ENCODE assay signal across 2 cellular contexts in genomic region chr20:37163832-37164554, GRCh38.
TF ChIP-seq lines count a peak whose summit lies in the region.

No MANE protein-coding gene starts in this region.

TF ChIP-seq in HepG2, 621 proteins besides CTCF, POLR2A, EP300 and RAD21:
- no peak for TF ChIP-seq ZNF550 (CRISPR knock-in tag; IDR thresholded peaks at IDR 0.05; ENCODE audit: borderline replicate concordance)
- TF ChIP-seq MAF1 (CRISPR knock-in tag; IDR thresholded peaks at IDR 0.05; ENCODE audit: borderline replicate concordance): no peak
- peak; percentile 99 for TF ChIP-seq PCBP2 (optimal IDR thresholded peaks at IDR 0.05; ENCODE audit: low read depth, low read length, poor library complexity, severe bottlenecking)
- TF ChIP-seq ZNF678 (CRISPR knock-in tag; IDR thresholded peaks at IDR 0.05): no peak
- 0 out of 2 replicates have a peak, but pooled peaks have one; percentile 43 for TF ChIP-seq PCBP1 (IDR thresholded peaks at IDR 0.05; ENCODE audit: borderline replicate concordance, low read depth, low read length)
- TF ChIP-seq FOXA1 (IDR thresholded peaks at IDR 0.05): peak; percentile 19; the same call in 1 of the 2 replicates
- no peak for TF ChIP-seq FOXA1 (CRISPR knock-in tag; IDR thresholded peaks at IDR 0.05)
- TF ChIP-seq, protein P1, sequence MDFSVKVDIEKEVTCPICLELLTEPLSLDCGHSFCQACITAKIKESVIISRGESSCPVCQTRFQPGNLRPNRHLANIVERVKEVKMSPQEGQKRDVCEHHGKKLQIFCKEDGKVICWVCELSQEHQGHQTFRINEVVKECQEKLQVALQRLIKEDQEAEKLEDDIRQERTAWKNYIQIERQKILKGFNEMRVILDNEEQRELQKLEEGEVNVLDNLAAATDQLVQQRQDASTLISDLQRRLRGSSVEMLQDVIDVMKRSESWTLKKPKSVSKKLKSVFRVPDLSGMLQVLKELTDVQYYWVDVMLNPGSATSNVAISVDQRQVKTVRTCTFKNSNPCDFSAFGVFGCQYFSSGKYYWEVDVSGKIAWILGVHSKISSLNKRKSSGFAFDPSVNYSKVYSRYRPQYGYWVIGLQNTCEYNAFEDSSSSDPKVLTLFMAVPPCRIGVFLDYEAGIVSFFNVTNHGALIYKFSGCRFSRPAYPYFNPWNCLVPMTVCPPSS (IDR thresholded peaks at IDR 0.05): 0 out of 2 replicates have a peak, but pooled peaks have one; percentile 10
- TF ChIP-seq RFX3 (CRISPR knock-in tag; IDR thresholded peaks at IDR 0.05): no peak
- TF ChIP-seq FOXJ3 (CRISPR knock-in tag; IDR thresholded peaks at IDR 0.05; ENCODE audit: borderline replicate concordance): no peak
- TF ChIP-seq, protein P2, sequence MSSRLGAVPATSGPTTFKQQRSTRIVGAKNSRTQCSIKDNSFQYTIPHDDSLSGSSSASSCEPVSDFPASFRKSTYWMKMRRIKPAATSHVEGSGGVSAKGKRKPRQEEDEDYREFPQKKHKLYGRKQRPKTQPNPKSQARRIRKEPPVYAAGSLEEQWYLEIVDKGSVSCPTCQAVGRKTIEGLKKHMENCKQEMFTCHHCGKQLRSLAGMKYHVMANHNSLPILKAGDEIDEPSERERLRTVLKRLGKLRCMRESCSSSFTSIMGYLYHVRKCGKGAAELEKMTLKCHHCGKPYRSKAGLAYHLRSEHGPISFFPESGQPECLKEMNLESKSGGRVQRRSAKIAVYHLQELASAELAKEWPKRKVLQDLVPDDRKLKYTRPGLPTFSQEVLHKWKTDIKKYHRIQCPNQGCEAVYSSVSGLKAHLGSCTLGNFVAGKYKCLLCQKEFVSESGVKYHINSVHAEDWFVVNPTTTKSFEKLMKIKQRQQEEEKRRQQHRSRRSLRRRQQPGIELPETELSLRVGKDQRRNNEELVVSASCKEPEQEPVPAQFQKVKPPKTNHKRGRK (CRISPR knock-in tag; IDR thresholded peaks at IDR 0.05): peak; percentile 93; the same call in 1 of the 2 replicates
- no peak for TF ChIP-seq FOXO1 (CRISPR knock-in tag; IDR thresholded peaks at IDR 0.05)
- TF ChIP-seq HNRNPK (IDR thresholded peaks at IDR 0.05; ENCODE audit: low read depth, low read length, poor library complexity, severe bottlenecking): peak; percentile 33

TF ChIP-seq in WTC11, 78 proteins besides CTCF, POLR2A, EP300 and RAD21:
- TF ChIP-seq, protein P3, sequence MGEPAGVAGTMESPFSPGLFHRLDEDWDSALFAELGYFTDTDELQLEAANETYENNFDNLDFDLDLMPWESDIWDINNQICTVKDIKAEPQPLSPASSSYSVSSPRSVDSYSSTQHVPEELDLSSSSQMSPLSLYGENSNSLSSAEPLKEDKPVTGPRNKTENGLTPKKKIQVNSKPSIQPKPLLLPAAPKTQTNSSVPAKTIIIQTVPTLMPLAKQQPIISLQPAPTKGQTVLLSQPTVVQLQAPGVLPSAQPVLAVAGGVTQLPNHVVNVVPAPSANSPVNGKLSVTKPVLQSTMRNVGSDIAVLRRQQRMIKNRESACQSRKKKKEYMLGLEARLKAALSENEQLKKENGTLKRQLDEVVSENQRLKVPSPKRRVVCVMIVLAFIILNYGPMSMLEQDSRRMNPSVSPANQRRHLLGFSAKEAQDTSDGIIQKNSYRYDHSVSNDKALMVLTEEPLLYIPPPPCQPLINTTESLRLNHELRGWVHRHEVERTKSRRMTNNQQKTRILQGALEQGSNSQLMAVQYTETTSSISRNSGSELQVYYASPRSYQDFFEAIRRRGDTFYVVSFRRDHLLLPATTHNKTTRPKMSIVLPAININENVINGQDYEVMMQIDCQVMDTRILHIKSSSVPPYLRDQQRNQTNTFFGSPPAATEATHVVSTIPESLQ (CRISPR knock-in tag; IDR thresholded peaks at IDR 0.05): no peak
- TF ChIP-seq, protein P2 (CRISPR knock-in tag; IDR thresholded peaks at IDR 0.05; ENCODE audit: borderline replicate concordance): 0 out of 2 replicates have a peak, but pooled peaks have one; percentile 53
- TF ChIP-seq ZBTB43 (CRISPR knock-in tag; IDR thresholded peaks at IDR 0.05): no peak
- TF ChIP-seq JUN (CRISPR knock-in tag; IDR thresholded peaks at IDR 0.05): no peak
TF ChIP-seq in WTC11: peak in this region for 1.
